ENCODE assay signal across 7 cellular contexts in the genomic region with DNA sequence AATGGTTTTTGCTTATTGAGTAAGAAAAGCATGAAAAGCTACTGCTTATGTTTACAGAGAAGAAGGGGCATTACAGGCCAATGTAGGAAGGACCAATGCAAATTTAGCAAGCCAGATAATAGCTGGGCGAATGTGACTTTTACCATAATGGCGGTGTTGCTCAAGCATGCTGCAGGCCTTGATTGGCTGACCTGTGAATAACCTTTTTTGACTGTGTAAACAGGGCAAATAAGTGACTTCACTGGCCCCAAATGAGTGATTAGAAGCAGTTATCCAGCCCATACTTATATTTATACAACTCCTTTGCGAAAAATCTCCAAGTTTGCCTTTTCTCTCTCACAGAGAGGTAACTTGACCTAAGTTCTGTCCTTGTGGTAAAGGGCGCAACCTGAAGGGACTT.
"Had no signal": no experiment of that assay in that cellular context is flagged by ENCODE, and none has a peak within 500 bp of the region (broad histone marks: within the 10 kb centered on the region; RNA-seq: fewer than 3 reads in every experiment).

No MANE protein-coding gene starts in this region.

- DNase-seq: IMR-90, KBM-7, KG1 had no signal

- FAIRE-seq: HepG2, HTR-8/SVneo had no signal

- H3K4me2 ChIP-seq: KMS-11 had no signal

- H3K27ac ChIP-seq: HL-60, KMS-11 had no signal

- H3K9ac ChIP-seq: KMS-11 had no signal

- ATAC-seq: HepG2 had no signal
